Comparison of ENCODE assay signal across 22 cellular contexts in genomic region chr5:169691473-169691872, GRCh38. TPM values are rescaled to one million over a fixed set of nuclear protein-coding genes. Genes with fewer than 3 reads are reported as not detected.
A peak's percentile ranks its signal among the peaks of the same experiment; 100 is the strongest.
DNase-seq lines count a peak whose midpoint lies in the region; ATAC-seq, FAIRE-seq and TF ChIP-seq lines count a peak whose summit lies in the region.
"Had no signal": no experiment of that assay in that cellular context is flagged by ENCODE, and none has a peak within 500 bp of the region (broad histone marks: within the 10 kb centered on the region; RNA-seq: fewer than 3 reads in every experiment).

No MANE protein-coding gene starts in this region.

- TF ChIP-seq CTCF in right atrium auricular region (IDR thresholded peaks at IDR 0.05) (no peak), astrocyte (IDR thresholded peaks at IDR 0.05; ENCODE audit: insufficient read depth, low read depth, low read length) (no peak)

- H3K27ac Mint-ChIP-seq in astrocyte (ENCODE audit: unreplicated experiment): no peak overlapping the region
- peak overlapping the region; percentile 60 for H3K27ac Mint-ChIP-seq in stimulated activated effector memory CD8-positive, alpha-beta T cell treated with anti-CD3 and anti-CD28 coated beads, Interleukin-12 subunit alpha, Interleukin-12 subunit beta, amount 100 ng/mL, for 72 hours

- H3K9me3 Mint-ChIP-seq in astrocyte (ENCODE audit: unreplicated experiment): peaks cover 4% of the 10 kb centered on the region
- H3K9me3 Mint-ChIP-seq in stimulated activated effector memory CD8-positive, alpha-beta T cell treated with anti-CD3 and anti-CD28 coated beads, Interleukin-12 subunit alpha, Interleukin-12 subunit beta, amount 100 ng/mL, for 72 hours: no peaks in the 10 kb centered on the region
- H3K9me3 Mint-ChIP-seq: CD4-positive, CD25-positive, alpha-beta regulatory T cell had no signal

- intact Hi-C loops in Right ventricle myocardium inferior (cut with DNase I): no loop called here

- DNase-seq in Right ventricle myocardium inferior (ENCODE audit: missing footprints) (no peak), right atrium auricular region (ENCODE audit: low spot score) (no peak), GM03348 (ENCODE audit: low spot score) (peak; percentile 26), astrocyte (ENCODE audit: low read depth) (peak; percentile 34), RKO (ENCODE audit: low spot score) (no peak), NCI-H1105 (lab: John Stamatoyannopoulos, UW) (no peak)
- DNase-seq in stimulated activated effector memory CD8-positive, alpha-beta T cell treated with anti-CD3 and anti-CD28 coated beads, Interleukin-12 subunit alpha, Interleukin-12 subunit beta, amount 100 ng/mL, for 72 hours (ENCODE audit: low spot score in 2 of 2): no peak
- DNase-seq: CD4-positive, CD25-positive, alpha-beta regulatory T cell; H7; MM.1S; NCI-H1092; NCI-H146; NCI-H2029 treated with DMSO at 0.1 percent for 48 hours; NCI-H524 treated with DMSO at 0.1 percent for 48 hours; NCI-H82; SHP77; SW 1271 had no signal

- no peaks in the 10 kb centered on the region for H3K36me3 Mint-ChIP-seq in astrocyte (ENCODE audit: low read depth, unreplicated experiment)
- peaks cover 77% of the 10 kb centered on the region for H3K36me3 Mint-ChIP-seq in stimulated activated effector memory CD8-positive, alpha-beta T cell treated with anti-CD3 and anti-CD28 coated beads, Interleukin-12 subunit alpha, Interleukin-12 subunit beta, amount 100 ng/mL, for 72 hours

- H3K9me3 ChIP-seq in right atrium auricular region: no peaks in the 10 kb centered on the region
- no peaks in the 10 kb centered on the region for H3K9me3 ChIP-seq in astrocyte (ENCODE audit: insufficient read depth, low read depth, low read length)

- H3K79me2 ChIP-seq in astrocyte (ENCODE audit: insufficient read depth, low read length): no peaks in the 10 kb centered on the region

- peaks cover 16% of the 10 kb centered on the region for H3K4me1 Mint-ChIP-seq in astrocyte (ENCODE audit: low read depth, unreplicated experiment)
- no peaks in the 10 kb centered on the region for H3K4me1 Mint-ChIP-seq in stimulated activated effector memory CD8-positive, alpha-beta T cell treated with anti-CD3 and anti-CD28 coated beads, Interleukin-12 subunit alpha, Interleukin-12 subunit beta, amount 100 ng/mL, for 72 hours

- no peak overlapping the region for H3K4me2 ChIP-seq in astrocyte (ENCODE audit: low read length)

- H3K4me3 ChIP-seq in right atrium auricular region (no peak overlapping the region), astrocyte (ENCODE audit: insufficient read depth, low read depth, low read length) (no peak overlapping the region)
- H3K4me3 ChIP-seq: GM12878, K562 had no signal

- H4K20me1 ChIP-seq in astrocyte (ENCODE audit: insufficient read depth, low read length): no peaks in the 10 kb centered on the region

- no peaks in the 10 kb centered on the region for H3K36me3 ChIP-seq in right atrium auricular region
- no peaks in the 10 kb centered on the region for H3K36me3 ChIP-seq in astrocyte (ENCODE audit: insufficient read depth, low read length)

- H3K4me1 ChIP-seq in right atrium auricular region (peaks cover 0 to 5% of the 10 kb centered on the region in 2 donors), astrocyte (ENCODE audit: insufficient read depth, low read length) (peaks cover 13% of the 10 kb centered on the region)

- ATAC-seq in Right ventricle myocardium inferior (peak; percentile 79), HG03354 (IDR thresholded peaks at IDR 0.05; ENCODE audit: poor library complexity, severe bottlenecking, unreplicated experiment) (no peak)
- ATAC-seq in stimulated activated effector memory CD8-positive, alpha-beta T cell treated with anti-CD3 and anti-CD28 coated beads, Interleukin-12 subunit alpha, Interleukin-12 subunit beta, amount 100 ng/mL, for 72 hours: no peak
- ATAC-seq: GM12878, K562 had no signal

- no peak overlapping the region for H2AFZ ChIP-seq in astrocyte (ENCODE audit: low read depth, low read length)

- H3K27ac ChIP-seq in right atrium auricular region (no peak overlapping the region), astrocyte (ENCODE audit: low read depth, low read length) (no peak overlapping the region)

- FAIRE-seq in astrocyte (lab: Jason Lieb, UNC): no peak
- FAIRE-seq: A204.1, GM12878, K562, RCC 7860 had no signal

- H3K27me3 Mint-ChIP-seq in astrocyte (ENCODE audit: low read depth, unreplicated experiment): no peaks in the 10 kb centered on the region
- H3K27me3 Mint-ChIP-seq: CD4-positive, CD25-positive, alpha-beta regulatory T cell had no signal

- no peak overlapping the region for H3K9ac ChIP-seq in astrocyte (ENCODE audit: low read length)

- H3K27me3 ChIP-seq in right atrium auricular region (no peaks in the 10 kb centered on the region), astrocyte (ENCODE audit: insufficient read depth, low read length) (no peaks in the 10 kb centered on the region)

- no peak overlapping the region for H3K4me3 Mint-ChIP-seq in astrocyte (ENCODE audit: unreplicated experiment)
- no peak overlapping the region for H3K4me3 Mint-ChIP-seq in stimulated activated effector memory CD8-positive, alpha-beta T cell treated with anti-CD3 and anti-CD28 coated beads, Interleukin-12 subunit alpha, Interleukin-12 subunit beta, amount 100 ng/mL, for 72 hours
- H3K4me3 Mint-ChIP-seq: CD4-positive, CD25-positive, alpha-beta regulatory T cell had no signal

RNA-seq across cellular contexts. Expression of gene DOCK2, which starts 54.4 kb away (rescaled TPM):
- 7.9 TPM for total RNA-seq in Right ventricle myocardium inferior
- total RNA-seq in right atrium auricular region: 1 to 10 TPM; 3.7 to 5.4 TPM
- total RNA-seq in astrocyte: 0.43 and 0.66 TPM in 2 replicates

Comparison
In these comparisons a context has a peak if more than half of its experiments do, and no peak if none do; other contexts are left out.
1. DNase-seq: peak in GM03348 (single experiment) and astrocyte (single experiment); none in Right ventricle myocardium inferior (single experiment), right atrium auricular region (single experiment), stimulated activated effector memory CD8-positive, alpha-beta T cell treated with anti-CD3 and anti-CD28 coated beads, Interleukin-12 subunit alpha, Interleukin-12 subunit beta, amount 100 ng/mL, for 72 hours (0 of 2), RKO (single experiment) and NCI-H1105 (single experiment).